ENCODE assay signal across 10 cellular contexts in genomic region chr19:13014101-13014920, GRCh38. TPM values are rescaled to one million over a fixed set of nuclear protein-coding genes. Genes with fewer than 3 reads are reported as not detected.
DNase-seq lines count a peak whose midpoint lies in the region; ATAC-seq and FAIRE-seq lines count a peak whose summit lies in the region.
"Had no signal": no experiment of that assay in that cellular context is flagged by ENCODE, and none has a peak within 500 bp of the region (broad histone marks: within the 10 kb centered on the region; RNA-seq: fewer than 3 reads in every experiment).

No MANE protein-coding gene starts in this region.

- ATAC-seq in aorta (ENCODE audit: low FRiP score) = no peak
- no peak for ATAC-seq in HG03378 (IDR thresholded peaks at IDR 0.05; ENCODE audit: unreplicated experiment)

- DNase-seq in stimulated activated CD4-positive, alpha-beta T cell treated with anti-CD3 and anti-CD28 coated beads, Interleukin-15, amount 100 ng/mL, for 24 hours = peak; percentile 15
- no peak for DNase-seq in stimulated activated CD4-positive, alpha-beta T cell treated with anti-CD3 and anti-CD28 coated beads, Interleukin-12 subunit alpha, Interleukin-12 subunit beta, amount 100 ng/mL, for 4 hours
- peak; percentile 78 for DNase-seq in cerebellar cortex (ENCODE audit: low spot score)
- no peak for DNase-seq in aorta
- DNase-seq in urothelium cell line (ENCODE audit: low spot score) = no peak
- no peak for DNase-seq in pons (ENCODE audit: low spot score)
- DNase-seq: SJCRH30 had no signal

- WGBS in aorta, 2 donors = 8 to 9% methylated on average over 35 of the region's 35 CpGs

- intact Hi-C loops in aorta (cut with DNase I) = loop anchor here in 1 of 2 donors (2.0 kb wide), 1 partner anchor 18 kb away; no protein-coding TSS in a partner anchor

- peak overlapping the region; percentile 60 for H3K27ac ChIP-seq in muscle layer of duodenum (ENCODE audit: low read length)
- H3K27ac ChIP-seq in aorta (ENCODE audit: low read depth in 1 of 2, low read length in 2 of 2) = peak overlapping the region; percentile 87 to 90
- H3K27ac ChIP-seq: SJCRH30 had no signal

- H3K27me3 ChIP-seq in muscle layer of duodenum (ENCODE audit: low read depth, low read length) (no peaks in the 10 kb centered on the region), aorta (ENCODE audit: control insufficient read depth in 1 of 2, insufficient read depth in 2 of 2, low read length in 1 of 2) (no peaks in the 10 kb centered on the region)
- H3K27me3 ChIP-seq: SJCRH30 had no signal

- H3K4me1 ChIP-seq in muscle layer of duodenum (ENCODE audit: control insufficient read depth in 1 of 2, insufficient read depth in 2 of 2, low read length in 2 of 2) (peaks cover 11 to 81% of the 10 kb centered on the region in 2 donors), aorta (ENCODE audit: control insufficient read depth in 1 of 2, insufficient read depth in 2 of 2, low read length in 2 of 2) (no peaks in the 10 kb centered on the region)

- peak overlapping the region; percentile 21 to 45 for H3K4me3 ChIP-seq in muscle layer of duodenum (ENCODE audit: low read depth in 1 of 2, low read length in 2 of 2)
- peak overlapping the region; percentile 40 to 56 for H3K4me3 ChIP-seq in aorta (ENCODE audit: low read length in 2 of 2)
- H3K4me3 ChIP-seq: SJCRH30 had no signal

- FAIRE-seq in urothelium cell line (lab: Jason Lieb, UNC) = no peak
- FAIRE-seq: endothelial cell of umbilical vein had no signal

- no peaks in the 10 kb centered on the region for H3K9me3 ChIP-seq in muscle layer of duodenum (ENCODE audit: control insufficient read depth in 1 of 2, low read length in 2 of 2)
- H3K9me3 ChIP-seq in aorta (ENCODE audit: control insufficient read depth, low read length) = no peaks in the 10 kb centered on the region
- H3K9me3 ChIP-seq: SJCRH30 had no signal

- peaks cover 0 to 4% of the 10 kb centered on the region in 2 donors for H3K36me3 ChIP-seq in muscle layer of duodenum (ENCODE audit: control insufficient read depth in 1 of 2, insufficient read depth in 2 of 2, low read length in 2 of 2)
- H3K36me3 ChIP-seq in aorta (ENCODE audit: control insufficient read depth in 1 of 2, insufficient read depth in 2 of 2, low read length in 1 of 2) = no peaks in the 10 kb centered on the region
- H3K36me3 ChIP-seq: SJCRH30 had no signal

RNA-seq across cellular contexts. Expression of gene NFIX, which starts 19.0 kb away (rescaled TPM):
- 100 to 1,000 TPM; 184 to 327 TPM for total RNA-seq in aorta
- 10 to 100 TPM; 45.5 to 49.8 TPM for polyA plus RNA-seq in aorta

RNA-seq across cellular contexts. Expression of gene DAND5, which starts 44.9 kb away (rescaled TPM):
- total RNA-seq in aorta = not detected
- under 1 TPM in 1 of 2 donors, not detected in 1; 0.13 TPM for polyA plus RNA-seq in aorta
- total RNA-seq: SJCRH30 had no signal

RNA-seq across cellular contexts. Expression of gene GADD45GIP1, which starts 57.3 kb away (rescaled TPM):
- total RNA-seq in aorta = 10 to 100 TPM; 15.3 to 15.7 TPM
- 10 to 100 TPM; 30.9 to 40.6 TPM for polyA plus RNA-seq in aorta

Comparison
In these comparisons a context has a peak if more than half of its experiments do, and no peak if none do; other contexts are left out.
1. DNase-seq: peak in stimulated activated CD4-positive, alpha-beta T cell treated with anti-CD3 and anti-CD28 coated beads, Interleukin-15, amount 100 ng/mL, for 24 hours (single experiment) and cerebellar cortex (single experiment); none in stimulated activated CD4-positive, alpha-beta T cell treated with anti-CD3 and anti-CD28 coated beads, Interleukin-12 subunit alpha, Interleukin-12 subunit beta, amount 100 ng/mL, for 4 hours (single experiment), aorta (0 of 2), urothelium cell line (single experiment) and pons (single experiment).